Comparison of ENCODE assay signal across 1 cellular context in genomic region chr1:175536921-175537320, GRCh38.
TF ChIP-seq lines count a peak whose summit lies in the region.

No MANE protein-coding gene starts in this region.

TF ChIP-seq in GM23338, 12 proteins besides CTCF, POLR2A, EP300 and RAD21 (continued from another document):
- no peak for TF ChIP-seq REST (IDR thresholded peaks at IDR 0.05; ENCODE audit: unreplicated experiment)
TF ChIP-seq in GM23338: peak in this region for 0.
